Comparison of ENCODE assay signal across 25 cellular contexts in the genomic region with DNA sequence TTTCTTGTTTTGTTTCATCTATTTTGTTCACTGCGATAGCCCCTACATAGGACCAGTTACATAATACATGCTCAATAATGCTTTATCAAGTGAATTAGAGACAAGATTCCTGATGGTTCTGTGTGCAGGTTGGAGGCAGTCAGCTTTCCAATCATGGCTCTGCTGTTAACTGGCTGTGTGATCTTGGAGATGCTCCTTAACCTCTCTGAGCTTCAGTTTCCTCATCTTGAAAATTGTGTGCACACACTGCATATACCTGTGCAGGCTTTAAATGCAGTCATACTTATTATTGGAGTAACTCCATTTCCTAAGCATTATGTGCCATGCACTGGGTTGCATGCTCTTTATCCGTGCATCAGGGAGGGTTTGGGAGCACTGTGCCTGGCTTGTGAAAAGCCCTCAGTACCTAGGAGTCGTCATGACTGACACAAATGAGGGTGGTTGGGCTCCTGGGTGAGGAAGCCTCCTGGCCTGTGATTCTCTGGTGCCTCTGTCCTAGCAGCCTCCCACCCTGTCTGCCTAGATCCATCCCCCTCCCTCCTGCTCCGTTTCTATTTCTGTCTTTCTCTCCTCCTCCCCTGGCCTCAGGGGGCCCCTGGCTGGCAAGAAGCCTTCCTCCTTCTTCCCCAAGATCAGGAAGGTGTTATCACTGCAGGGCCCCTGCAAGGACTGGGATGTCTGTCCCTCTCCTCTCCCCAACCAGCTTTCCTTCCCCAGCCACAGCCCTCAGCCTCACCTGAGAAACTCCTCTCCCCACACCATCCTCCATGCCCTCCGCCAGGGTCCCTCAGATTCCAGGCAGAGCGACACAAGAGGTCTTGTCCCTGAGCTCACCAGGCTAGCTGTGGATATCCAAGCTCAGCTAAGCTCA. TPM values are rescaled to one million over a fixed set of nuclear protein-coding genes. Genes with fewer than 3 reads are reported as not detected.
DNase-seq lines count a peak whose midpoint lies in the region; ATAC-seq, FAIRE-seq and TF ChIP-seq lines count a peak whose summit lies in the region.
"Had no signal": no experiment of that assay in that cellular context is flagged by ENCODE, and none has a peak within 500 bp of the region (broad histone marks: within the 10 kb centered on the region; RNA-seq: fewer than 3 reads in every experiment).

No MANE protein-coding gene starts in this region.

- no peak overlapping the region for H3K27ac ChIP-seq in CD4-positive, CD25-positive, alpha-beta regulatory T cell (ENCODE audit: insufficient read depth, low read length, poor library complexity, severe bottlenecking)
- no peak overlapping the region for H3K27ac ChIP-seq in GM23338 (ENCODE audit: low read depth)
- H3K27ac ChIP-seq: esophagus muscularis mucosa, gastroesophageal sphincter, left lung, transverse colon had no signal

- ATAC-seq in CD4-positive, CD25-positive, alpha-beta regulatory T cell (ENCODE audit: low read depth in 2 of 2), result no peak
- ATAC-seq in GM23338, result peak; percentile 1; the same call in 1 of the 3 replicates
- ATAC-seq in GM21515 (IDR thresholded peaks at IDR 0.05; ENCODE audit: unreplicated experiment), result no peak
- ATAC-seq: activated naive CD8-positive, alpha-beta T cell treated with anti-CD3 and anti-CD28 coated beads, Interleukin-2, amount 50 U/mL, for 24 hours; gastroesophageal sphincter; left lung; right cardiac atrium had no signal

- peak; percentile 32 for FAIRE-seq in bronchial epithelial cell (lab: Jason Lieb, UNC)
- FAIRE-seq: D721Med had no signal

- H3K4me1 ChIP-seq in CD4-positive, CD25-positive, alpha-beta regulatory T cell (ENCODE audit: control insufficient read depth, insufficient read depth, low read length, poor library complexity, severe bottlenecking), result no peaks in the 10 kb centered on the region
- H3K4me1 ChIP-seq in GM23338 (ENCODE audit: insufficient read depth), result peaks cover 28% of the 10 kb centered on the region
- H3K4me1 ChIP-seq: HAP-1, left lung had no signal

- H3K79me2 ChIP-seq in GM23338 (replicated peaks; ENCODE audit: insufficient read depth), result no peaks in the 10 kb centered on the region

- no peaks in the 10 kb centered on the region for H3K9me3 Mint-ChIP-seq in CD4-positive, CD25-positive, alpha-beta regulatory T cell
- H3K9me3 Mint-ChIP-seq in GM23338 (no peaks in the 10 kb centered on the region), neural crest cell (no peaks in the 10 kb centered on the region)
- H3K9me3 Mint-ChIP-seq: activated naive CD8-positive, alpha-beta T cell treated with anti-CD3 and anti-CD28 coated beads, Interleukin-2, amount 50 U/mL, for 24 hours; activated T-helper 2 cell treated with anti-CD3 and anti-CD28 coated beads, Interferon-gamma antibody, Interleukin-2, Interleukin-4, amounts not matched to agents 10 μg/mL and 5 μg/mL and 100 μg/mL, durations not matched to agents 14 hours and 24 hours and 36 hours had no signal

- H3K4me1 Mint-ChIP-seq in CD4-positive, CD25-positive, alpha-beta regulatory T cell, result peaks cover 0 to 8% (median 3%) of the 10 kb centered on the region in 4 donors
- peaks cover 35% of the 10 kb centered on the region for H3K4me1 Mint-ChIP-seq in GM23338
- peaks cover 18% of the 10 kb centered on the region for H3K4me1 Mint-ChIP-seq in neural crest cell
- H3K4me1 Mint-ChIP-seq: activated naive CD8-positive, alpha-beta T cell treated with anti-CD3 and anti-CD28 coated beads, Interleukin-2, amount 50 U/mL, for 24 hours had no signal

- H3K27me3 Mint-ChIP-seq in CD4-positive, CD25-positive, alpha-beta regulatory T cell, result peaks cover 19% of the 10 kb centered on the region
- H3K27me3 Mint-ChIP-seq in GM23338 (ENCODE audit: insufficient read depth, low read depth, poor library complexity) (peaks cover 29% of the 10 kb centered on the region), neural crest cell (ENCODE audit: low read depth) (peaks cover 89% of the 10 kb centered on the region)
- H3K27me3 Mint-ChIP-seq: activated naive CD8-positive, alpha-beta T cell treated with anti-CD3 and anti-CD28 coated beads, Interleukin-2, amount 50 U/mL, for 24 hours had no signal

- peaks cover 11% of the 10 kb centered on the region for H3F3A ChIP-seq in GM23338 (replicated peaks; ENCODE audit: low read depth)

- no peak for DNase-seq in CD4-positive, CD25-positive, alpha-beta regulatory T cell
- DNase-seq in GM23338 (ENCODE audit: low spot score), result peak; percentile 58
- DNase-seq in bronchial epithelial cell (ENCODE audit: low read depth), result no peak
- no peak for DNase-seq in neural crest cell (ENCODE audit: low read depth, low spot score)
- DNase-seq in activated CD4-positive, alpha-beta T cell treated with anti-CD3 and anti-CD28 coated beads for 4 hours, result no peak
- DNase-seq in effector CD8-positive, alpha-beta T cell (lab: John Stamatoyannopoulos, UW), result no peak
- DNase-seq: activated naive CD8-positive, alpha-beta T cell treated with anti-CD3 and anti-CD28 coated beads, Interleukin-2, amount 50 U/mL, for 24 hours; central memory CD4-positive, alpha-beta T cell; GF-D8; left lung; NCI-H1417 treated with DMSO at 0.1 percent for 48 hours; NK-92 treated with Interleukin-12 subunit alpha and Interleukin-12 subunit beta, amount 100 ng/mL, for 24 hours; nucleus accumbens; right cardiac atrium; RPMI8226; SK-N-SH; stimulated activated naive CD4-positive, alpha-beta T cell; transverse colon had no signal

- no peak overlapping the region for H3K4me3 ChIP-seq in CD4-positive, CD25-positive, alpha-beta regulatory T cell (ENCODE audit: low read depth, low read length)
- peak overlapping the region; percentile 43 for H3K4me3 ChIP-seq in GM23338
- H3K4me3 ChIP-seq in bronchial epithelial cell (ENCODE audit: low read depth, low read length), result no peak overlapping the region
- H3K4me3 ChIP-seq: esophagus muscularis mucosa, gastroesophageal sphincter, HAP-1, left lung, transverse colon had no signal

- H3K9me2 ChIP-seq in GM23338 (ENCODE audit: insufficient read depth), result no peaks in the 10 kb centered on the region
- H3K9me2 ChIP-seq: SK-N-SH had no signal

- no peak overlapping the region for H3K4me3 Mint-ChIP-seq in CD4-positive, CD25-positive, alpha-beta regulatory T cell
- peak overlapping the region; percentile 45 for H3K4me3 Mint-ChIP-seq in GM23338
- H3K4me3 Mint-ChIP-seq in neural crest cell, result peak overlapping the region; percentile 34
- H3K4me3 Mint-ChIP-seq: activated naive CD8-positive, alpha-beta T cell treated with anti-CD3 and anti-CD28 coated beads, Interleukin-2, amount 50 U/mL, for 24 hours had no signal

- H3K27me3 ChIP-seq in CD4-positive, CD25-positive, alpha-beta regulatory T cell (ENCODE audit: control insufficient read depth, insufficient read depth, low read length), result no peaks in the 10 kb centered on the region
- H3K27me3 ChIP-seq in GM23338 (ENCODE audit: insufficient read depth), result peaks cover 23% of the 10 kb centered on the region
- H3K27me3 ChIP-seq in bronchial epithelial cell (ENCODE audit: control insufficient read depth, insufficient read depth, low read length), result peaks cover 18% of the 10 kb centered on the region

- peaks cover 6% of the 10 kb centered on the region; the same call in 1 of the 2 replicates for H4K20me1 ChIP-seq in GM23338 (replicated peaks; ENCODE audit: insufficient read depth)

- no peaks in the 10 kb centered on the region for H3K36me3 ChIP-seq in CD4-positive, CD25-positive, alpha-beta regulatory T cell (ENCODE audit: control insufficient read depth, insufficient read depth, low read length)
- no peaks in the 10 kb centered on the region for H3K36me3 ChIP-seq in GM23338 (ENCODE audit: insufficient read depth)
- no peaks in the 10 kb centered on the region for H3K36me3 ChIP-seq in bronchial epithelial cell (ENCODE audit: control insufficient read depth, insufficient read depth, low read length)
- H3K36me3 ChIP-seq: esophagus muscularis mucosa, gastroesophageal sphincter, transverse colon had no signal

- TF ChIP-seq CTCF in GM23338 (conservative IDR thresholded peaks at IDR 0.05; ENCODE audit: low read depth in 2 of 2) (no peak), bronchial epithelial cell (IDR thresholded peaks at IDR 0.05; ENCODE audit: insufficient read depth, low read length, severe bottlenecking) (no peak), neural crest cell (conservative IDR thresholded peaks at IDR 0.05) (no peak)

- peaks cover 11% of the 10 kb centered on the region for H3K36me3 Mint-ChIP-seq in CD4-positive, CD25-positive, alpha-beta regulatory T cell
- H3K36me3 Mint-ChIP-seq in GM23338 (ENCODE audit: low read depth) (no peaks in the 10 kb centered on the region; the same call in 2 of the 3 replicates), neural crest cell (ENCODE audit: low read depth) (no peaks in the 10 kb centered on the region)

- H3K4me2 ChIP-seq in GM23338, result peak overlapping the region; percentile 67
- H3K4me2 ChIP-seq: SK-N-SH had no signal

- H3K27ac Mint-ChIP-seq in CD4-positive, CD25-positive, alpha-beta regulatory T cell, result peak overlapping the region in 2 of 3 donors; percentile 76 to 83
- H3K27ac Mint-ChIP-seq in GM23338 (no peak overlapping the region), neural crest cell (ENCODE audit: unreplicated experiment) (no peak overlapping the region)
- H3K27ac Mint-ChIP-seq: activated naive CD8-positive, alpha-beta T cell treated with anti-CD3 and anti-CD28 coated beads, Interleukin-2, amount 50 U/mL, for 24 hours; activated T-helper 2 cell treated with anti-CD3 and anti-CD28 coated beads, Interferon-gamma antibody, Interleukin-2, Interleukin-4, amounts not matched to agents 10 μg/mL and 5 μg/mL and 100 μg/mL, durations not matched to agents 14 hours and 24 hours and 36 hours had no signal

- H2AFZ ChIP-seq in GM23338, result peak overlapping the region; percentile 63

- H3K9me3 ChIP-seq in CD4-positive, CD25-positive, alpha-beta regulatory T cell (ENCODE audit: control insufficient read depth in 2 of 2, low read length in 2 of 2), result no peaks in the 10 kb centered on the region
- H3K9me3 ChIP-seq: esophagus muscularis mucosa, gastroesophageal sphincter, HAP-1, left lung, SK-N-SH, transverse colon had no signal

RNA-seq across cellular contexts. Expression of gene IFNL1, which starts 8.7 kb away (rescaled TPM):
- not detected for total RNA-seq in CD4-positive, CD25-positive, alpha-beta regulatory T cell
- polyA plus RNA-seq in CD4-positive, CD25-positive, alpha-beta regulatory T cell, result not detected
- total RNA-seq in GM23338 (2014; rRNA removed; shearing (Covaris generic)), result not detected in 2 replicates
- not detected in 2 replicates for polyA plus RNA-seq in GM23338 (2016; fragmentation: Nextera tagmentation; extraction: Ambion mirVana)
- not detected in 2 replicates for total RNA-seq in bronchial epithelial cell
- not detected in 2 replicates for total RNA-seq in neural crest cell
- total RNA-seq: activated T-helper 2 cell treated with anti-CD3 and anti-CD28 coated beads, Interferon-gamma antibody, Interleukin-2, Interleukin-4, amounts not matched to agents 10 μg/mL and 5 μg/mL and 100 μg/mL, durations not matched to agents 14 hours and 24 hours and 36 hours; esophagus muscularis mucosa; gastroesophageal sphincter; left lung; M059J; right cardiac atrium; transverse colon had no signal
- polyA plus RNA-seq: right cardiac atrium, SK-N-SH had no signal

RNA-seq across cellular contexts. Expression of gene LRFN1, which starts 15.7 kb away (rescaled TPM):
- total RNA-seq in CD4-positive, CD25-positive, alpha-beta regulatory T cell, result 4.9 TPM
- polyA plus RNA-seq in CD4-positive, CD25-positive, alpha-beta regulatory T cell, result 1 to 10 TPM; 2.1 to 4.9 (median 3.1) TPM
- total RNA-seq in GM23338 (2014; rRNA removed; shearing (Covaris generic)), result 8.1 and 10.0 TPM in 2 replicates
- 3.2 and 4.1 TPM in 2 replicates for polyA plus RNA-seq in GM23338 (2016; fragmentation: Nextera tagmentation; extraction: Ambion mirVana)
- total RNA-seq in bronchial epithelial cell (under 0.01 TPM in 2 replicates), neural crest cell (4.9 and 5.1 TPM in 2 replicates)

RNA-seq across cellular contexts. Expression of gene GMFG, which starts 30.9 kb away (rescaled TPM):
- total RNA-seq in CD4-positive, CD25-positive, alpha-beta regulatory T cell, result 512 TPM
- polyA plus RNA-seq in CD4-positive, CD25-positive, alpha-beta regulatory T cell, result 1,000 to 10,000 TPM; 1,343 to 1,906 (median 1,706) TPM
- total RNA-seq in GM23338 (2014; rRNA removed; shearing (Covaris generic)), result not detected in 2 replicates
- polyA plus RNA-seq in GM23338 (2016; fragmentation: Nextera tagmentation; extraction: Ambion mirVana), result 1.0 and 1.3 TPM in 2 replicates
- total RNA-seq in bronchial epithelial cell, result not detected in 2 replicates
- total RNA-seq in neural crest cell, result 0.65 TPM in 1 of 2 replicates, not detected in the other

RNA-seq across cellular contexts. Expression of gene IFNL2, which starts 36.7 kb away (rescaled TPM):
- not detected for total RNA-seq in CD4-positive, CD25-positive, alpha-beta regulatory T cell
- not detected for polyA plus RNA-seq in CD4-positive, CD25-positive, alpha-beta regulatory T cell
- not detected in 2 replicates for total RNA-seq in GM23338 (2014; rRNA removed; shearing (Covaris generic))
- not detected in 2 replicates for polyA plus RNA-seq in GM23338 (2016; fragmentation: Nextera tagmentation; extraction: Ambion mirVana)
- not detected in 2 replicates for total RNA-seq in bronchial epithelial cell
- total RNA-seq in neural crest cell, result not detected in 2 replicates
- total RNA-seq: activated T-helper 2 cell treated with anti-CD3 and anti-CD28 coated beads, Interferon-gamma antibody, Interleukin-2, Interleukin-4, amounts not matched to agents 10 μg/mL and 5 μg/mL and 100 μg/mL, durations not matched to agents 14 hours and 24 hours and 36 hours; esophagus muscularis mucosa; gastroesophageal sphincter; left lung; M059J; right cardiac atrium; transverse colon had no signal
- polyA plus RNA-seq: right cardiac atrium, SK-N-SH had no signal

RNA-seq across cellular contexts. Expression of gene SAMD4B, which starts 37.3 kb away (rescaled TPM):
- 78.9 TPM for total RNA-seq in CD4-positive, CD25-positive, alpha-beta regulatory T cell
- 1 to 10 TPM; 5.7 to 9.9 (median 6.5) TPM for polyA plus RNA-seq in CD4-positive, CD25-positive, alpha-beta regulatory T cell
- 124 and 172 TPM in 2 replicates for total RNA-seq in GM23338 (2014; rRNA removed; shearing (Covaris generic))
- 104 and 107 TPM in 2 replicates for polyA plus RNA-seq in GM23338 (2016; fragmentation: Nextera tagmentation; extraction: Ambion mirVana)
- 19.2 and 38.7 TPM in 2 replicates for total RNA-seq in bronchial epithelial cell
- total RNA-seq in neural crest cell, result 158 and 164 TPM in 2 replicates

Comparison
In these comparisons a context has a peak if more than half of its experiments do, and no peak if none do; other contexts are left out.
1. H3K27ac Mint-ChIP-seq: peak in CD4-positive, CD25-positive, alpha-beta regulatory T cell (2 of 3); none in GM23338 (single experiment) and neural crest cell (single experiment).
2. H3K4me3 Mint-ChIP-seq: peak in GM23338 (single experiment) and neural crest cell (single experiment); none in CD4-positive, CD25-positive, alpha-beta regulatory T cell (0 of 4).
3. RNA of gene GMFG, which starts 30.9 kb away (total RNA-seq): 512 TPM in CD4-positive, CD25-positive, alpha-beta regulatory T cell (single experiment); 0.65 TPM in neural crest cell, not detected in GM23338 and not detected in bronchial epithelial cell; every median in the first group is over 100 times any median in the second.